8 cellular contexts compared by ENCODE assay signal in the genomic region with DNA sequence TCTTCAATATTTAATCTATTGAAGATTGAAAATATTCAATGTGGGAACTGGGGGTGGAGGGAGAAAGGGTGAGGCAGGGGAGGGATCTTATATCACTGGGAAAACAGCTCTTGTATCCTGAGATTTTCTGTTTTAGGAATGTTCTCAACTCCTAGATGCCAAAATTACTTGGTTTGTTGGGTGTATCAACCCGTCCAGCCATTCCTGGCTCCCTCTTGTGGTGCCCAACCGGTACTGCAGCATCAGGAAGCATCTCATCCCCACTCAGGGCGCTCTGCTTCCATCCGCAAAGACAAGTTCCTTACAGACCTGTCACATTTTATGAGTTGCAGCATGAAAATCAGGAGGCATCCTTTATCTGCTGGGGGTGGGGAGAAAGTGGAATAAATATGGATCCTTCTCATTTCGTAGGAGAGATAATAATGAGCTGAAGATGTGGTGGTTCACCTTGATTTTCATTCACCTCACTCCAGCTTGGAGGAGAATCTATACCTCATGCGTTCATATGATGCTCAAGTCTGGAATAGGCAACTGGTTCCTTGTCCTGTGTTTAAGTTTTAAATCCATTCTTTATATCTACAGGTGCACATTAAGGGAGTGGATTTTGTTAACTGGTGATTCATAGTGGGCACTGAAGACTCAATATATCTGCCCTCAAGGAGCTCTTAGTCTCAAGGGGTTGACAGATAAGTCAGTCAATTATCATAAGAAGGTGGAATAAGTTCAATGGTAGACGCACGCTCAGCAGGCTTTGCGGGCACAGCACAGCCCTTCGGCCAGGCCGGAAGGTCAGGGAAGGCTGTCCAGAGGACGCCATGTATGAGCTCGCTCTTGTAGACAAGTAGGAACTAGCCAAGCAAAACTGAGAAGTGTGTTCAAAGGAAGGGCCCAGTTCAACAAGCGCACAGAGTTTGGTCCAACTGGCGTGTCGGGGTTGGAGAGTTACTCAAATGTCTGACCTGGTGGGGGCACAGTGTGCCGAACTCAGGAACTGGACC.
A peak's percentile ranks its signal among the peaks of the same experiment; 100 is the strongest.
DNase-seq lines count a peak whose midpoint lies in the region; ATAC-seq, FAIRE-seq and TF ChIP-seq lines count a peak whose summit lies in the region.

No MANE protein-coding gene starts in this region.

- H3K79me2 ChIP-seq in Karpas-422 (ENCODE audit: low read length) (no peaks in the 10 kb centered on the region), keratinocyte (ENCODE audit: control insufficient read depth, insufficient read depth, low read length) (no peaks in the 10 kb centered on the region)

- no peak for FAIRE-seq in keratinocyte (lab: Jason Lieb, UNC)

- ATAC-seq in GM19467 (IDR thresholded peaks at IDR 0.05; ENCODE audit: unreplicated experiment) (peak; percentile 56), GM21515 (IDR thresholded peaks at IDR 0.05; ENCODE audit: unreplicated experiment) (no peak)

- H3K9me1 ChIP-seq in keratinocyte (ENCODE audit: control insufficient read depth, extremely low read depth, insufficient read depth, low read length) = no peaks in the 10 kb centered on the region

- no peaks in the 10 kb centered on the region for H3K36me3 ChIP-seq in Karpas-422 (ENCODE audit: insufficient read depth, low read length)
- H3K36me3 ChIP-seq in breast epithelium = no peaks in the 10 kb centered on the region
- no peaks in the 10 kb centered on the region for H3K36me3 ChIP-seq in keratinocyte (ENCODE audit: control insufficient read depth in 2 of 2, extremely low read depth in 1 of 2, insufficient read depth in 2 of 2, low read length in 2 of 2)

- no peaks in the 10 kb centered on the region for H3K9me2 ChIP-seq in Karpas-422 (replicated peaks; ENCODE audit: insufficient read depth, low read length)

- no peak overlapping the region for H3K27ac ChIP-seq in Karpas-422 (ENCODE audit: low read length)
- no peak overlapping the region for H3K27ac ChIP-seq in breast epithelium
- H3K27ac ChIP-seq in keratinocyte (ENCODE audit: control insufficient read depth, insufficient read depth, low read length) = no peak overlapping the region

- intact Hi-C loops in breast epithelium (cut with DNase I; ENCODE audit: low total_unique reads) = no loop called here

- no peak overlapping the region for H2AFZ ChIP-seq in Karpas-422 (ENCODE audit: low read length)
- H2AFZ ChIP-seq in keratinocyte (ENCODE audit: control insufficient read depth, low read length) = no peak overlapping the region

- no peak overlapping the region for H3K4me2 ChIP-seq in Karpas-422 (ENCODE audit: low read depth, low read length, poor library complexity, severe bottlenecking)
- no peak overlapping the region for H3K4me2 ChIP-seq in keratinocyte (ENCODE audit: control insufficient read depth, extremely low read depth, insufficient read depth, low read depth, low read length)

- H3K9ac ChIP-seq in Karpas-422 (ENCODE audit: low read length) (no peak overlapping the region), keratinocyte (ENCODE audit: control insufficient read depth, extremely low read depth, insufficient read depth, low read length) (no peak overlapping the region)

- TF ChIP-seq CTCF in WI38 (IDR thresholded peaks at IDR 0.05; ENCODE audit: low read depth, low read length) (peak; percentile 68), breast epithelium (IDR thresholded peaks at IDR 0.05) (peak; percentile 84 to 95 (median 89)), keratinocyte (optimal IDR thresholded peaks at IDR 0.05 in 1 of 3, IDR thresholded peaks at IDR 0.05 in 1 of 3, conservative IDR thresholded peaks at IDR 0.05 in 1 of 3; ENCODE audit: extremely low read depth in 1 of 3, insufficient read depth in 2 of 3, low read length in 3 of 3) (peak; percentile 88 to 96 (median 94))

- no peak for TF ChIP-seq POLR2A in breast epithelium (IDR thresholded peaks at IDR 0.05)

- H3K4me1 ChIP-seq in Karpas-422 (ENCODE audit: low read length) (no peaks in the 10 kb centered on the region), breast epithelium (peaks cover 0 to 4% of the 10 kb centered on the region in 2 donors), keratinocyte (ENCODE audit: control insufficient read depth, extremely low read depth, insufficient read depth, low read length) (no peaks in the 10 kb centered on the region)

- H3K27me3 ChIP-seq in Karpas-422 (ENCODE audit: low read length) = no peaks in the 10 kb centered on the region
- H3K27me3 ChIP-seq in breast epithelium = no peaks in the 10 kb centered on the region
- no peaks in the 10 kb centered on the region for H3K27me3 ChIP-seq in keratinocyte (ENCODE audit: control insufficient read depth, extremely low read depth, insufficient read depth, low read length)

- H3K4me3 ChIP-seq in Karpas-422 (ENCODE audit: low read length) (no peak overlapping the region), WI38 (ENCODE audit: low read depth, low read length) (no peak overlapping the region), breast epithelium (no peak overlapping the region), keratinocyte (ENCODE audit: control insufficient read depth in 2 of 3, extremely low read depth in 1 of 3, insufficient read depth in 2 of 3, low read depth in 1 of 3, low read length in 3 of 3) (no peak overlapping the region)

- H4K20me1 ChIP-seq in Karpas-422 (ENCODE audit: insufficient read depth, low read depth, low read length) (no peaks in the 10 kb centered on the region), keratinocyte (ENCODE audit: control insufficient read depth, extremely low read depth, insufficient read depth, low read length) (no peaks in the 10 kb centered on the region)

- H3K9me3 ChIP-seq in Karpas-422 (ENCODE audit: low read length) = no peaks in the 10 kb centered on the region
- H3K9me3 ChIP-seq in breast epithelium = no peaks in the 10 kb centered on the region
- H3K9me3 ChIP-seq in keratinocyte (ENCODE audit: control insufficient read depth, low read depth, low read length) = no peaks in the 10 kb centered on the region

- in situ Hi-C loops in Caki2 (cut with HindIII; ENCODE audit: low pct_unique_long_range_greater_than_20kb, low sequenced_read_pairs) = no loop called here

- dilution Hi-C loops in keratinocyte (cut with MboI; ENCODE audit: extremely low pct_ligation_motif_present, low sequenced_read_pairs) = no loop called here

- DNase-seq in Caki2 (ENCODE audit: low read depth) = peak; percentile 18
- DNase-seq in Karpas-422 = peak; percentile 84
- peak; percentile 42 to 72 for DNase-seq in breast epithelium (ENCODE audit: low spot score in 2 of 2)
- peak; percentile 11 for DNase-seq in keratinocyte (ENCODE audit: low read depth, low spot score)
- DNase-seq in stimulated activated CD4-positive, alpha-beta T cell treated with anti-CD3 and anti-CD28 coated beads, Interleukin-2, amount 100 ng/mL, for 24 hours = peak; percentile 66 to 72

Comparison
In these comparisons a context has a peak if more than half of its experiments do, and no peak if none do; other contexts are left out.
1. DNase-seq: peak in every context shown above with its lines; median percentile 84 in Karpas-422; 69 in stimulated activated CD4-positive, alpha-beta T cell treated with anti-CD3 and anti-CD28 coated beads, Interleukin-2, amount 100 ng/mL, for 24 hours; 57 in breast epithelium; 18 in Caki2; 11 in keratinocyte.